31 cellular contexts compared by ENCODE assay signal in the genomic region with DNA sequence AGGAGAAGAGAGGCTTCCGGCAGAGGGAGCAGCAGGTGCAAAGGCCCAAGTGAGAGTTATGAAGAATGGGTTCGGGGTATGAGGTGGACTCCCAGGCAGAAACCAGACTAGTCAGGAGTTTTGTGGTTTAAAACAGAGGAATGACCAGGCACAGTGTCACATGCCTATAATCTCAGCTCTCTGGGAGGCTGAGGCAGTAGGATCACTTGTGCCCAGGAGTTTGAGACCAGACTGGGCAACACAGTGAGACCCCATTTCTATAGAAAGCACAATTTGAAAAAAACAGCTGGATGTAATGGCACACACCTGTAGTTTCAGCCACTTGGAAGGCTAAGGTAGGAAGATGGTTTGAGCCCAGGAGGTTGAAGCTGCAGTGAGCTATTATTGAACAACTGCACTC. TPM values are rescaled to one million over a fixed set of nuclear protein-coding genes. Genes with fewer than 3 reads are reported as not detected.
"Had no signal": no experiment of that assay in that cellular context is flagged by ENCODE, and none has a peak within 500 bp of the region (broad histone marks: within the 10 kb centered on the region; RNA-seq: fewer than 3 reads in every experiment).

No MANE protein-coding gene starts in this region.

- DNase-seq: dermis blood vessel endothelial cell; dorsolateral prefrontal cortex; effector CD4-positive, alpha-beta T cell; effector memory CD4-positive, alpha-beta T cell; esophagus squamous epithelium; foreskin fibroblast; foreskin melanocyte; gastrocnemius medialis; glutamatergic neuron; head of caudate nucleus; heart right ventricle; hippocampal formation; left cardiac atrium; left lung; left ventricle myocardium superior; lower lobe of right lung; mesendoderm; midbrain had no signal

- H3K4me3 ChIP-seq: coronary artery, dorsolateral prefrontal cortex, esophagus squamous epithelium, gastrocnemius medialis, heart right ventricle, left lung, lower lobe of right lung had no signal

- H3K36me3 ChIP-seq: esophagus squamous epithelium, gastrocnemius medialis, heart right ventricle, left lung, lower lobe of right lung had no signal

- H3K27me3 ChIP-seq: gastrocnemius medialis, left lung had no signal

- H3K27ac ChIP-seq: coronary artery, dorsolateral prefrontal cortex, esophagus squamous epithelium, gastrocnemius medialis, heart right ventricle, left lung, lower lobe of right lung had no signal

- H3K9me3 ChIP-seq: esophagus squamous epithelium, gastrocnemius medialis, heart right ventricle, left lung, lower lobe of right lung had no signal

- FAIRE-seq: colon, endothelial cell of umbilical vein, islet of Langerhans, keratinocyte had no signal

- H3K4me1 ChIP-seq: esophagus squamous epithelium, gastrocnemius medialis, heart right ventricle, left lung, lower lobe of right lung had no signal

- ATAC-seq: gastrocnemius medialis, heart right ventricle, left cardiac atrium, left lung, left ventricle myocardium superior, lower lobe of right lung had no signal

RNA-seq across cellular contexts. Expression of gene C16orf78, which starts 43.8 kb away (rescaled TPM):
- total RNA-seq: dermis blood vessel endothelial cell, dorsolateral prefrontal cortex, endothelial cell of umbilical vein, epithelial cell of proximal tubule, esophagus squamous epithelium, gastrocnemius medialis, glomerular endothelial cell, heart right ventricle, kidney epithelial cell, left cardiac atrium, left lung, left ventricle myocardium superior, lower leg skin, lower lobe of right lung, lung microvascular endothelial cell, mononuclear cell, mucosa of gallbladder had no signal
- polyA plus RNA-seq: endothelial cell of umbilical vein, esophagus, heart right ventricle, keratinocyte had no signal
